ENCODE assay signal across 1 cellular context in the genomic region with DNA sequence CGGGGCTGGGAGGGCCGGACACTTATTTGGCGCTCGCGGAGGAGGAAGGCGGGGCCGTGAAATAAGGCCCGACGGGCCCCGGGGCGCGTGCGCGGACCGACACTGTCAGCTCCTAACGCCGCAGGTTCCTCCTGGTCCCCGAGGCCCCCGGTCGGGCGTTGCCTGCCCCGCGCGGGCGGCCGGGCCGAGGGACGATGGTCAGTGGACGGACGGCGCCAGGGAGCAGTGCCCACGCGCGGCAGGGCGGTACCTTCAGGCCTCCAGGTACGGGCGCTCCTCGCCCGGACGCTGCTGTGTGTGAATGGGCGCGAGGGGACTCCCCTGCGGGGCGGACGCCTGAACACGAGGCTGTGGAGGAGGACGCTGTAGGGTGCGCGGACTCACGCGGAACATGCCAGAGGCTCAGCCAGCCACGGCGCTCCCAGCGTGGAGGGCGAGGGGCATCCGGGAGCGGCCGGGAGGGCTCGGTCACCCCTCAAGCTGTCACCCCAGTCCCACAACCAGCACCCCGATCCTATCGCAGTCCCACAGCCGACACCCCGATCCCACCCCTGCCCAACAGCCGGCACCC.
TF ChIP-seq lines count a peak whose summit lies in the region.

No MANE protein-coding gene starts in this region.

TF ChIP-seq in HepG2, 621 proteins besides CTCF, POLR2A, EP300 and RAD21 (continued from another document and continues in another):
- TF ChIP-seq ZNF772 (CRISPR knock-in tag; IDR thresholded peaks at IDR 0.05) (peak; percentile 90), MNT (IDR thresholded peaks at IDR 0.05) (no peak; the same call in 1 of the 2 replicates), ZNF350 (CRISPR knock-in tag; IDR thresholded peaks at IDR 0.05; ENCODE audit: borderline replicate concordance, low read depth) (peak; percentile 74; the same call in 1 of the 2 replicates), NPAS2 (CRISPR knock-in tag; IDR thresholded peaks at IDR 0.05; ENCODE audit: borderline replicate concordance) (no peak), MLXIP (CRISPR knock-in tag; IDR thresholded peaks at IDR 0.05; ENCODE audit: borderline replicate concordance) (peak; percentile 76; the same call in 1 of the 2 replicates), ZFP36L2 (CRISPR knock-in tag; IDR thresholded peaks at IDR 0.05) (peak; percentile 85; the same call in 1 of the 2 replicates), ARNT2 (CRISPR knock-in tag; IDR thresholded peaks at IDR 0.05; ENCODE audit: low read depth) (peak; percentile 92), ZNF646 (CRISPR knock-in tag; IDR thresholded peaks at IDR 0.05) (no peak), U2AF2 (IDR thresholded peaks at IDR 0.05; ENCODE audit: low read depth, low read length) (no peak), HMGA1 (CRISPR knock-in tag; conservative IDR thresholded peaks at IDR 0.05) (no peak), ZNF121 (CRISPR knock-in tag; IDR thresholded peaks at IDR 0.05) (peak; percentile 26; the same call in 1 of the 2 replicates), ZIK1 (CRISPR knock-in tag; IDR thresholded peaks at IDR 0.05; ENCODE audit: borderline replicate concordance, low read depth) (peak; percentile 96), KLF12 (CRISPR knock-in tag; IDR thresholded peaks at IDR 0.05; ENCODE audit: borderline replicate concordance) (peak; percentile 84; the same call in 1 of the 2 replicates), ZNF674 (CRISPR knock-in tag; IDR thresholded peaks at IDR 0.05; ENCODE audit: low read depth) (no peak), ZNF343 (CRISPR knock-in tag; IDR thresholded peaks at IDR 0.05) (peak; percentile 64; the same call in 1 of the 2 replicates), NR2F2 (IDR thresholded peaks at IDR 0.05; ENCODE audit: borderline replicate concordance, low read depth) (no peak), SRSF1 (optimal IDR thresholded peaks at IDR 0.05; ENCODE audit: low read depth, low read length) (peak; percentile 39)
- TF ChIP-seq, protein P1, sequence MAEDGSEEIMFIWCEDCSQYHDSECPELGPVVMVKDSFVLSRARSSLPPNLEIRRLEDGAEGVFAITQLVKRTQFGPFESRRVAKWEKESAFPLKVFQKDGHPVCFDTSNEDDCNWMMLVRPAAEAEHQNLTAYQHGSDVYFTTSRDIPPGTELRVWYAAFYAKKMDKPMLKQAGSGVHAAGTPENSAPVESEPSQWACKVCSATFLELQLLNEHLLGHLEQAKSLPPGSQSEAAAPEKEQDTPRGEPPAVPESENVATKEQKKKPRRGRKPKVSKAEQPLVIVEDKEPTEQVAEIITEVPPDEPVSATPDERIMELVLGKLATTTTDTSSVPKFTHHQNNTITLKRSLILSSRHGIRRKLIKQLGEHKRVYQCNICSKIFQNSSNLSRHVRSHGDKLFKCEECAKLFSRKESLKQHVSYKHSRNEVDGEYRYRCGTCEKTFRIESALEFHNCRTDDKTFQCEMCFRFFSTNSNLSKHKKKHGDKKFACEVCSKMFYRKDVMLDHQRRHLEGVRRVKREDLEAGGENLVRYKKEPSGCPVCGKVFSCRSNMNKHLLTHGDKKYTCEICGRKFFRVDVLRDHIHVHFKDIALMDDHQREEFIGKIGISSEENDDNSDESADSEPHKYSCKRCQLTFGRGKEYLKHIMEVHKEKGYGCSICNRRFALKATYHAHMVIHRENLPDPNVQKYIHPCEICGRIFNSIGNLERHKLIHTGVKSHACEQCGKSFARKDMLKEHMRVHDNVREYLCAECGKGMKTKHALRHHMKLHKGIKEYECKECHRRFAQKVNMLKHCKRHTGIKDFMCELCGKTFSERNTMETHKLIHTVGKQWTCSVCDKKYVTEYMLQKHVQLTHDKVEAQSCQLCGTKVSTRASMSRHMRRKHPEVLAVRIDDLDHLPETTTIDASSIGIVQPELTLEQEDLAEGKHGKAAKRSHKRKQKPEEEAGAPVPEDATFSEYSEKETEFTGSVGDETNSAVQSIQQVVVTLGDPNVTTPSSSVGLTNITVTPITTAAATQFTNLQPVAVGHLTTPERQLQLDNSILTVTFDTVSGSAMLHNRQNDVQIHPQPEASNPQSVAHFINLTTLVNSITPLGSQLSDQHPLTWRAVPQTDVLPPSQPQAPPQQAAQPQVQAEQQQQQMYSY (CRISPR knock-in tag; IDR thresholded peaks at IDR 0.05) = peak; percentile 68; the same call in 1 of the 2 replicates
- TF ChIP-seq, protein P2, sequence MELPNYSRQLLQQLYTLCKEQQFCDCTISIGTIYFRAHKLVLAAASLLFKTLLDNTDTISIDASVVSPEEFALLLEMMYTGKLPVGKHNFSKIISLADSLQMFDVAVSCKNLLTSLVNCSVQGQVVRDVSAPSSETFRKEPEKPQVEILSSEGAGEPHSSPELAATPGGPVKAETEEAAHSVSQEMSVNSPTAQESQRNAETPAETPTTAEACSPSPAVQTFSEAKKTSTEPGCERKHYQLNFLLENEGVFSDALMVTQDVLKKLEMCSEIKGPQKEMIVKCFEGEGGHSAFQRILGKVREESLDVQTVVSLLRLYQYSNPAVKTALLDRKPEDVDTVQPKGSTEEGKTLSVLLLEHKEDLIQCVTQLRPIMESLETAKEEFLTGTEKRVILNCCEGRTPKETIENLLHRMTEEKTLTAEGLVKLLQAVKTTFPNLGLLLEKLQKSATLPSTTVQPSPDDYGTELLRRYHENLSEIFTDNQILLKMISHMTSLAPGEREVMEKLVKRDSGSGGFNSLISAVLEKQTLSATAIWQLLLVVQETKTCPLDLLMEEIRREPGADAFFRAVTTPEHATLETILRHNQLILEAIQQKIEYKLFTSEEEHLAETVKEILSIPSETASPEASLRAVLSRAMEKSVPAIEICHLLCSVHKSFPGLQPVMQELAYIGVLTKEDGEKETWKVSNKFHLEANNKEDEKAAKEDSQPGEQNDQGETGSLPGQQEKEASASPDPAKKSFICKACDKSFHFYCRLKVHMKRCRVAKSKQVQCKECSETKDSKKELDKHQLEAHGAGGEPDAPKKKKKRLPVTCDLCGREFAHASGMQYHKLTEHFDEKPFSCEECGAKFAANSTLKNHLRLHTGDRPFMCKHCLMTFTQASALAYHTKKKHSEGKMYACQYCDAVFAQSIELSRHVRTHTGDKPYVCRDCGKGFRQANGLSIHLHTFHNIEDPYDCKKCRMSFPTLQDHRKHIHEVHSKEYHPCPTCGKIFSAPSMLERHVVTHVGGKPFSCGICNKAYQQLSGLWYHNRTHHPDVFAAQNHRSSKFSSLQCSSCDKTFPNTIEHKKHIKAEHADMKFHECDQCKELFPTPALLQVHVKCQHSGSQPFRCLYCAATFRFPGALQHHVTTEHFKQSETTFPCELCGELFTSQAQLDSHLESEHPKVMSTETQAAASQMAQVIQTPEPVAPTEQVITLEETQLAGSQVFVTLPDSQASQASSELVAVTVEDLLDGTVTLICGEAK (IDR thresholded peaks at IDR 0.05) = no peak
- TF ChIP-seq, protein P2 (CRISPR knock-in tag; IDR thresholded peaks at IDR 0.05) = peak; percentile 90
- TF ChIP-seq, protein P3, sequence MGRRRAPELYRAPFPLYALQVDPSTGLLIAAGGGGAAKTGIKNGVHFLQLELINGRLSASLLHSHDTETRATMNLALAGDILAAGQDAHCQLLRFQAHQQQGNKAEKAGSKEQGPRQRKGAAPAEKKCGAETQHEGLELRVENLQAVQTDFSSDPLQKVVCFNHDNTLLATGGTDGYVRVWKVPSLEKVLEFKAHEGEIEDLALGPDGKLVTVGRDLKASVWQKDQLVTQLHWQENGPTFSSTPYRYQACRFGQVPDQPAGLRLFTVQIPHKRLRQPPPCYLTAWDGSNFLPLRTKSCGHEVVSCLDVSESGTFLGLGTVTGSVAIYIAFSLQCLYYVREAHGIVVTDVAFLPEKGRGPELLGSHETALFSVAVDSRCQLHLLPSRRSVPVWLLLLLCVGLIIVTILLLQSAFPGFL (CRISPR knock-in tag; IDR thresholded peaks at IDR 0.05) = peak; percentile 95; the same call in 1 of the 2 replicates
